Comparison of ENCODE assay signal across 18 cellular contexts in genomic region chr20:41358717-41359116, GRCh38. TPM values are rescaled to one million over a fixed set of nuclear protein-coding genes. Genes with fewer than 3 reads are reported as not detected.
A peak's percentile ranks its signal among the peaks of the same experiment; 100 is the strongest.
DNase-seq lines count a peak whose midpoint lies in the region; ATAC-seq, FAIRE-seq and TF ChIP-seq lines count a peak whose summit lies in the region.
"Had no signal": no experiment of that assay in that cellular context is flagged by ENCODE, and none has a peak within 500 bp of the region (broad histone marks: within the 10 kb centered on the region; RNA-seq: fewer than 3 reads in every experiment).

No MANE protein-coding gene starts in this region.

- no peak overlapping the region for H3K9ac ChIP-seq in H9 (ENCODE audit: extremely low read depth, insufficient read length, low read length)

- H3K27me3 ChIP-seq in H9 (ENCODE audit: insufficient read depth, low read length), result no peaks in the 10 kb centered on the region
- H3K27me3 ChIP-seq in osteoblast (ENCODE audit: insufficient read depth, low read length), result no peaks in the 10 kb centered on the region
- H3K27me3 ChIP-seq: BE2C had no signal

- FAIRE-seq in HTR-8/SVneo (lab: Jason Lieb, UNC), result peak; percentile 40
- FAIRE-seq: A549, G401.6, GM12891 had no signal

- no peak overlapping the region for H3K4me3 ChIP-seq in osteoblast (ENCODE audit: insufficient read depth, low read length)
- H3K4me3 ChIP-seq: A549, HAP-1 had no signal

- H3K36me3 Mint-ChIP-seq in H9 (ENCODE audit: insufficient read depth in 1 of 3, low read depth in 3 of 3), result peaks cover 0 to 4% (median 3%) of the 10 kb centered on the region in 3 experiments; a peak in 2 of 7 replicates
- H3K36me3 Mint-ChIP-seq: CD4-positive, alpha-beta memory T cell had no signal

- no peak overlapping the region for H3K4ac ChIP-seq in H9 (ENCODE audit: low read depth, low read length)

- no peak overlapping the region for H3K14ac ChIP-seq in H9 (ENCODE audit: insufficient read depth, low read length)

- no peak overlapping the region for H4K8ac ChIP-seq in H9 (replicated peaks; ENCODE audit: insufficient read length, low read depth, low read length)

- H3K4me1 ChIP-seq in H9 (ENCODE audit: insufficient read depth, low read length) (no peaks in the 10 kb centered on the region), osteoblast (ENCODE audit: insufficient read depth, low read length) (no peaks in the 10 kb centered on the region)
- H3K4me1 ChIP-seq: A549, HAP-1 had no signal

- H3T11ph ChIP-seq in H9 (ENCODE audit: low read length), result no peak overlapping the region

- H3K18ac ChIP-seq in H9 (ENCODE audit: insufficient read length, low read depth, low read length), result no peak overlapping the region

- no peak overlapping the region for H2BK20ac ChIP-seq in H9 (ENCODE audit: low read depth, low read length, poor library complexity, severe bottlenecking)

- no peak overlapping the region for H3K4me2 ChIP-seq in H9 (ENCODE audit: insufficient read depth, insufficient read length, low read length)
- no peak overlapping the region for H3K4me2 ChIP-seq in osteoblast (ENCODE audit: insufficient read depth, low read length)
- H3K4me2 ChIP-seq: A549 had no signal

- H3K27ac ChIP-seq in H9 (ENCODE audit: insufficient read length, low read depth, low read length) (no peak overlapping the region), osteoblast (ENCODE audit: low read depth, low read length) (no peak overlapping the region)
- H3K27ac ChIP-seq: A549, C4-2B had no signal

- no peaks in the 10 kb centered on the region for H3K9me3 ChIP-seq in H9 (ENCODE audit: control insufficient read depth, low read depth, low read length)
- H3K9me3 ChIP-seq in osteoblast (ENCODE audit: low read depth, low read length), result no peaks in the 10 kb centered on the region
- H3K9me3 ChIP-seq: A549, BE2C, HAP-1 had no signal

- H2BK15ac ChIP-seq in H9 (ENCODE audit: low read depth, low read length), result no peak overlapping the region

- H3K79me2 ChIP-seq in H9 (ENCODE audit: insufficient read depth, low read length) (no peaks in the 10 kb centered on the region), osteoblast (ENCODE audit: insufficient read depth, low read length) (no peaks in the 10 kb centered on the region)

- no CpG with 5 or more reads among the region's 7 CpGs for WGBS in H9 (ENCODE audit: extremely low coverage, insufficient read length, low lambda C conversion rate)

- peak; percentile 88 for ATAC-seq in left lobe of liver
- ATAC-seq: A549 had no signal

- H3K36me3 ChIP-seq in osteoblast (ENCODE audit: insufficient read depth, low read length), result no peaks in the 10 kb centered on the region
- H3K36me3 ChIP-seq: BE2C had no signal

- H4K20me1 ChIP-seq in H9 (ENCODE audit: control insufficient read depth, insufficient read depth, insufficient read length) (no peaks in the 10 kb centered on the region), osteoblast (ENCODE audit: insufficient read depth, low read length) (no peaks in the 10 kb centered on the region)

- H2AFZ ChIP-seq in H9 (ENCODE audit: low read length), result no peak overlapping the region
- H2AFZ ChIP-seq in osteoblast (ENCODE audit: low read length), result no peak overlapping the region

- no peak for TF ChIP-seq CTCF in H9 (conservative IDR thresholded peaks at IDR 0.05)
- TF ChIP-seq CTCF in osteoblast (IDR thresholded peaks at IDR 0.05; ENCODE audit: extremely low read depth, low read depth, low read length), result no peak

- no peaks in the 10 kb centered on the region for H3K79me1 ChIP-seq in H9 (ENCODE audit: insufficient read depth, low read depth, low read length, poor library complexity, severe bottlenecking)

- peak overlapping the region in 1 of 3 experiments; percentile 65; a peak in 1 of 7 replicates for H3K27ac Mint-ChIP-seq in H9
- H3K27ac Mint-ChIP-seq: CD4-positive, alpha-beta memory T cell had no signal

- no peak overlapping the region for H2BK120ac ChIP-seq in H9 (ENCODE audit: low read depth, low read length, poor library complexity, severe bottlenecking)

- 0 out of 4 replicates have a peak, but pooled peaks cover 0 to 3% of the 10 kb centered on the region in 2 experiments for H3K4me1 Mint-ChIP-seq in H9
- H3K4me1 Mint-ChIP-seq: CD4-positive, alpha-beta memory T cell had no signal

- H3K27me3 Mint-ChIP-seq in H9 (ENCODE audit: low read depth), result no peaks in the 10 kb centered on the region
- H3K27me3 Mint-ChIP-seq: CD4-positive, alpha-beta memory T cell had no signal

- no peaks in the 10 kb centered on the region for H3K23me2 ChIP-seq in H9 (ENCODE audit: insufficient read length, low read depth, low read length, poor library complexity, severe bottlenecking)

- DNase-seq in H9 (peak; percentile 24), HTR-8/SVneo (ENCODE audit: insufficient read length, low spot score) (no peak), left lobe of liver (ENCODE audit: low spot score) (peak; percentile 84), osteoblast (ENCODE audit: insufficient read length, low spot score, missing footprints) (peak; percentile 76), hypothalamus (lab: John Stamatoyannopoulos, UW) (no peak), medulla oblongata (ENCODE audit: extremely low spot score) (no peak), NCI-H82 (lab: John Stamatoyannopoulos, UW) (no peak)
- DNase-seq: BE2C; CD4-positive, alpha-beta memory T cell; DMS79 treated with DMSO at 0.1 percent for 48 hours; EL; GOT3 had no signal

- no peak overlapping the region for H3K23ac ChIP-seq in H9 (ENCODE audit: insufficient read length, low read depth, low read length)

- H3K9me3 Mint-ChIP-seq in H9, result no peaks in the 10 kb centered on the region
- H3K9me3 Mint-ChIP-seq: CD4-positive, alpha-beta memory T cell had no signal

- H4K91ac ChIP-seq in H9 (ENCODE audit: insufficient read length, low read depth, low read length), result no peak overlapping the region

- H3K4me3 Mint-ChIP-seq in H9, result no peak overlapping the region
- H3K4me3 Mint-ChIP-seq: CD4-positive, alpha-beta memory T cell had no signal

- H4K5ac ChIP-seq in H9 (ENCODE audit: insufficient read length, low read depth, low read length), result no peak overlapping the region

- no peak overlapping the region for H2AK5ac ChIP-seq in H9 (ENCODE audit: insufficient read length, low read length)

- H2BK12ac ChIP-seq in H9 (ENCODE audit: insufficient read length, low read depth, low read length), result no peak overlapping the region

- H3K56ac ChIP-seq in H9 (ENCODE audit: insufficient read length, low read depth, low read length), result no peak overlapping the region

- no peak overlapping the region for H2BK5ac ChIP-seq in H9 (ENCODE audit: insufficient read length, low read length)

RNA-seq across cellular contexts. Expression of gene EMILIN3, which starts 7.9 kb away (rescaled TPM):
- total RNA-seq in H9 (2021) (5.9 and 6.7 TPM in 2 replicates), left lobe of liver (0.30 TPM), osteoblast (not detected in 2 replicates)
- total RNA-seq: CD4-positive, alpha-beta memory T cell; HT1080 had no signal

RNA-seq across cellular contexts. Expression of gene LPIN3, which starts 18.1 kb away (rescaled TPM):
- total RNA-seq in H9 (2021) (3.8 and 4.2 TPM in 2 replicates), left lobe of liver (32.2 TPM), osteoblast (9.0 and 10.3 TPM in 2 replicates)

RNA-seq across cellular contexts. Expression of gene ZHX3, which starts 41.2 kb away (rescaled TPM):
- total RNA-seq in H9 (2021) (2.9 and 4.4 TPM in 2 replicates), left lobe of liver (51.4 TPM), osteoblast (35.4 and 36.6 TPM in 2 replicates)

Comparison
In these comparisons a context has a peak if more than half of its experiments do, and no peak if none do; other contexts are left out.
1. DNase-seq: peak in H9 (single experiment), left lobe of liver (single experiment) and osteoblast (single experiment); none in HTR-8/SVneo (single experiment), hypothalamus (0 of 51), medulla oblongata (single experiment) and NCI-H82 (single experiment).